In the genomic region with DNA sequence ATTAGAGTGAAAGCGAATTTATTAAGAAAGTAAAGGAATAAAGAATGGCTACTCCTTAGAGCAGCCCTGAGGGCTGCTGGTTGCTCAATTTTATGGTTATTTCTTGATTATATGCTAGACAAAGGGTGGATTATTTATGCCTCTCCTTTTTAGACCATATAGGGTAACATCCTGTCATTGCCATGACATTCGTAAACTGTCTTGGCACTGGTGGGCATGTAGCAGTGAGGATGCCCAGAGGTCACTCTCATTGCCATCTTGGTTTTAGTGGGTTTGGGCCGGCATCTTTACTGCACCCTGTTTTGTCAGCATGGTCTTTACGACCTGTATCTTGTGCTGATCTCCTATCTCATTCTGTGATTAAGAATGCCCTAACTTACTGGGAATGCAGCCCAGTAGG, we compare ENCODE assay signal across 21 cellular contexts.
"Had no signal": no experiment of that assay in that cellular context is flagged by ENCODE, and none has a peak within 500 bp of the region (broad histone marks: within the 10 kb centered on the region; RNA-seq: fewer than 3 reads in every experiment).

No MANE protein-coding gene starts in this region.

- H3K9me3 Mint-ChIP-seq: T-cell had no signal

- H3K4me3 Mint-ChIP-seq: T-cell had no signal

- H3K27me3 Mint-ChIP-seq: T-cell had no signal

- DNase-seq: KBM-7; MG63; NCI-H1092; NCI-H1105 treated with DMSO at 0.1 percent for 48 hours; NCI-H1417 treated with DMSO at 0.1 percent for 48 hours; NCI-H146; NCI-H1694 treated with DMSO at 0.1 percent for 48 hours; NCI-H1930; NCI-H2081; NCI-H2107; NCI-H2227 treated with DMSO at 0.1 percent for 48 hours; NCI-H524; NCI-H526 treated with DMSO at 0.1 percent for 48 hours; NCI-H774; NK-92 treated with Interleukin-12 subunit alpha and Interleukin-12 subunit beta, amount 100 ng/mL, for 24 hours; PC-3; Right ventricle myocardium superior; SIG-M5; SK-N-SH; SW 1271; T-cell had no signal

- H3K27ac Mint-ChIP-seq: T-cell had no signal
